ENCODE assay signal across 1 cellular context in genomic region chr11:35082322-35083180, GRCh38.
TF ChIP-seq lines count a peak whose summit lies in the region.

No MANE protein-coding gene starts in this region.

TF ChIP-seq in HepG2, 621 proteins besides CTCF, POLR2A, EP300 and RAD21 (continued from another document):
- no peak for TF ChIP-seq AFF4 (CRISPR knock-in tag; IDR thresholded peaks at IDR 0.05)
- no peak for TF ChIP-seq FOSL2 (CRISPR knock-in tag; IDR thresholded peaks at IDR 0.05)
- no peak for TF ChIP-seq TFAP4 (IDR thresholded peaks at IDR 0.05; ENCODE audit: borderline replicate concordance, low read depth)
- no peak for TF ChIP-seq ETV6 (CRISPR knock-in tag; conservative IDR thresholded peaks at IDR 0.05)
TF ChIP-seq in HepG2: peak in this region for 0.
